Comparison of ENCODE assay signal across 1 cellular context in the genomic region with DNA sequence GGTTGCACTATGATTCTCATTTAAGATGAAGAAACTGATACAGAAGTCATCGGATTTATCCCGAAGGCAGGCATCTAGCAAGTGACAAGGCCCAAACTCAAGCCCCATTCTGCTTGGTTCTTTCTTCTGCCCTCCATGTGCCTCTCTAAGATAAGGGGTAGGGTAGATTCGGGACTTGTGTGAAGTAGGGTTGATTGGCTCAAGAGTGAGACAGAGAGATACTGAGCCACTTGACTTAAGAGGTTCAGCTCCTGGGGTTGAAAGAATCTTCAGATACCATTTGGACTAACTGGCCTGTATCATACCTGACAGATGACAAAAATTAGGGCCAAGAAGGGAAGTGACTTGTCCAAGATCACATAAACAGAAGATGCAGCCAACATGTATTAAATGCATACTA.
TF ChIP-seq lines count a peak whose summit lies in the region.

No MANE protein-coding gene starts in this region.

TF ChIP-seq in HepG2, 621 proteins besides CTCF, POLR2A, EP300 and RAD21:
- TF ChIP-seq MAF1 (CRISPR knock-in tag; IDR thresholded peaks at IDR 0.05; ENCODE audit: borderline replicate concordance) (no peak), ZNF354B (CRISPR knock-in tag; IDR thresholded peaks at IDR 0.05) (no peak), BRF2 (CRISPR knock-in tag; IDR thresholded peaks at IDR 0.05) (no peak), ZNF598 (CRISPR knock-in tag; IDR thresholded peaks at IDR 0.05; ENCODE audit: borderline replicate concordance) (no peak), ZBTB7A (CRISPR knock-in tag; IDR thresholded peaks at IDR 0.05) (no peak), ZNF563 (CRISPR knock-in tag; IDR thresholded peaks at IDR 0.05) (no peak), ZNF225 (CRISPR knock-in tag; IDR thresholded peaks at IDR 0.05) (no peak), ZMYM4 (CRISPR knock-in tag; IDR thresholded peaks at IDR 0.05) (no peak)
- TF ChIP-seq, protein P1, sequence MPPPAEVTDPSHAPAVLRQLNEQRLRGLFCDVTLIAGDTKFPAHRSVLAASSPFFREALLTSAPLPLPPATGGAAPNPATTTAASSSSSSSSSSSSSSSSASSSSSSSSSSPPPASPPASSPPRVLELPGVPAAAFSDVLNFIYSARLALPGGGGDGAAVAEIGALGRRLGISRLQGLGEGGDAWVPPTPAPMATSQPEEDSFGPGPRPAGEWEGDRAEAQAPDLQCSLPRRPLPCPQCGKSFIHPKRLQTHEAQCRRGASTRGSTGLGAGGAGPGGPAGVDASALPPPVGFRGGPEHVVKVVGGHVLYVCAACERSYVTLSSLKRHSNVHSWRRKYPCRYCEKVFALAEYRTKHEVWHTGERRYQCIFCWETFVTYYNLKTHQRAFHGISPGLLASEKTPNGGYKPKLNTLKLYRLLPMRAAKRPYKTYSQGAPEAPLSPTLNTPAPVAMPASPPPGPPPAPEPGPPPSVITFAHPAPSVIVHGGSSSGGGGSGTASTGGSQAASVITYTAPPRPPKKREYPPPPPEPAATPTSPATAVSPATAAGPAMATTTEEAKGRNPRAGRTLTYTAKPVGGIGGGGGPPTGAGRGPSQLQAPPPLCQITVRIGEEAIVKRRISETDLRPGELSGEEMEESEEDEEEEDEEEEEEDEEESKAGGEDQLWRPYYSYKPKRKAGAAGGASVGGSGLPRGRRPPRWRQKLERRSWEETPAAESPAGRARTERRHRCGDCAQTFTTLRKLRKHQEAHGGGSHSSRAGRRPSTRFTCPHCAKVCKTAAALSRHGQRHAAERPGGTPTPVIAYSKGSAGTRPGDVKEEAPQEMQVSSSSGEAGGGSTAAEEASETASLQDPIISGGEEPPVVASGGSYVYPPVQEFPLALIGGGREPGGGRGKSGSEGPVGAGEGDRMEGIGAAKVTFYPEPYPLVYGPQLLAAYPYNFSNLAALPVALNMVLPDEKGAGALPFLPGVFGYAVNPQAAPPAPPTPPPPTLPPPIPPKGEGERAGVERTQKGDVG (CRISPR knock-in tag; IDR thresholded peaks at IDR 0.05; ENCODE audit: borderline replicate concordance) = no peak
- TF ChIP-seq, protein P2, sequence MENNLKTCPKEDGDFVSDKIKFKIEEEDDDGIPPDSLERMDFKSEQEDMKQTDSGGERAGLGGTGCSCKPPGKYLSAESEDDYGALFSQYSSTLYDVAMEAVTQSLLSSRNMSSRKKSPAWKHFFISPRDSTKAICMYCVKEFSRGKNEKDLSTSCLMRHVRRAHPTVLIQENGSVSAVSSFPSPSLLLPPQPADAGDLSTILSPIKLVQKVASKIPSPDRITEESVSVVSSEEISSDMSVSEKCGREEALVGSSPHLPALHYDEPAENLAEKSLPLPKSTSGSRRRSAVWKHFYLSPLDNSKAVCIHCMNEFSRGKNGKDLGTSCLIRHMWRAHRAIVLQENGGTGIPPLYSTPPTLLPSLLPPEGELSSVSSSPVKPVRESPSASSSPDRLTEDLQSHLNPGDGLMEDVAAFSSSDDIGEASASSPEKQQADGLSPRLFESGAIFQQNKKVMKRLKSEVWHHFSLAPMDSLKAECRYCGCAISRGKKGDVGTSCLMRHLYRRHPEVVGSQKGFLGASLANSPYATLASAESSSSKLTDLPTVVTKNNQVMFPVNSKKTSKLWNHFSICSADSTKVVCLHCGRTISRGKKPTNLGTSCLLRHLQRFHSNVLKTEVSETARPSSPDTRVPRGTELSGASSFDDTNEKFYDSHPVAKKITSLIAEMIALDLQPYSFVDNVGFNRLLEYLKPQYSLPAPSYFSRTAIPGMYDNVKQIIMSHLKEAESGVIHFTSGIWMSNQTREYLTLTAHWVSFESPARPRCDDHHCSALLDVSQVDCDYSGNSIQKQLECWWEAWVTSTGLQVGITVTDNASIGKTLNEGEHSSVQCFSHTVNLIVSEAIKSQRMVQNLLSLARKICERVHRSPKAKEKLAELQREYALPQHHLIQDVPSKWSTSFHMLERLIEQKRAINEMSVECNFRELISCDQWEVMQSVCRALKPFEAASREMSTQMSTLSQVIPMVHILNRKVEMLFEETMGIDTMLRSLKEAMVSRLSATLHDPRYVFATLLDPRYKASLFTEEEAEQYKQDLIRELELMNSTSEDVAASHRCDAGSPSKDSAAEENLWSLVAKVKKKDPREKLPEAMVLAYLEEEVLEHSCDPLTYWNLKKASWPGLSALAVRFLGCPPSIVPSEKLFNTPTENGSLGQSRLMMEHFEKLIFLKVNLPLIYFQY (CRISPR knock-in tag; IDR thresholded peaks at IDR 0.05; ENCODE audit: borderline replicate concordance) = no peak
TF ChIP-seq in HepG2: peak in this region for 0.
